In genomic region chr1:178328728-178329127, GRCh38 we compare ENCODE assay signal across 20 cellular contexts.
DNase-seq lines count a peak whose midpoint lies in the region; TF ChIP-seq lines count a peak whose summit lies in the region.
"Had no signal": no experiment of that assay in that cellular context is flagged by ENCODE, and none has a peak within 500 bp of the region (broad histone marks: within the 10 kb centered on the region; RNA-seq: fewer than 3 reads in every experiment).

No MANE protein-coding gene starts in this region.

- no peak overlapping the region for H3K9ac ChIP-seq in endodermal cell (ENCODE audit: extremely low read depth, low read length, poor library complexity, severe bottlenecking)
- H3K9ac ChIP-seq in skeletal muscle tissue (ENCODE audit: low read depth in 1 of 3, low read length in 3 of 3): no peak overlapping the region

- WGBS in endodermal cell (ENCODE audit: insufficient coverage in 1 of 2, insufficient read length in 1 of 2), 2 experiments: 98 to 100% methylated on average over 2 to 3 of the region's 3 CpGs

- H3K4me3 ChIP-seq in endodermal cell (ENCODE audit: low read length) (no peak overlapping the region), skeletal muscle tissue (ENCODE audit: low read length in 3 of 3) (no peak overlapping the region), A673 (ENCODE audit: low read depth, low read length, poor library complexity, severe bottlenecking) (no peak overlapping the region)
- H3K4me3 ChIP-seq: GM12878, SJSA1 had no signal

- H3K9me3 ChIP-seq in endodermal cell (ENCODE audit: control insufficient read depth, low read length): no peaks in the 10 kb centered on the region
- H3K9me3 ChIP-seq in skeletal muscle tissue (ENCODE audit: control insufficient read depth in 3 of 3, low read length in 3 of 3): no peaks in the 10 kb centered on the region
- H3K9me3 ChIP-seq in A673 (ENCODE audit: low read depth, low read length, poor library complexity, severe bottlenecking): no peaks in the 10 kb centered on the region
- H3K9me3 ChIP-seq: SJSA1 had no signal

- H3K4me3 Mint-ChIP-seq in HFFc6 (no peak overlapping the region), endodermal cell (no peak overlapping the region), mesothelial cell of epicardium (no peak overlapping the region)
- H3K4me3 Mint-ChIP-seq: CD4-positive, alpha-beta T cell; IgD-negative memory B cell had no signal

- no TSS peak for BruUV-seq in A673 (replicated peaks; lab: Mats Ljungman, UMichigan)

- H3K27ac Mint-ChIP-seq in HFFc6 (peak overlapping the region; percentile 19), endodermal cell (peak overlapping the region; percentile 38), mesothelial cell of epicardium (peak overlapping the region; percentile 57)
- H3K27ac Mint-ChIP-seq: CD4-positive, alpha-beta T cell; IgD-negative memory B cell had no signal

- no peaks in the 10 kb centered on the region for H3K9me3 Mint-ChIP-seq in HFFc6
- H3K9me3 Mint-ChIP-seq in endodermal cell: no peaks in the 10 kb centered on the region
- H3K9me3 Mint-ChIP-seq in mesothelial cell of epicardium: no peaks in the 10 kb centered on the region
- H3K9me3 Mint-ChIP-seq: CD4-positive, alpha-beta T cell; IgD-negative memory B cell had no signal

- intact Hi-C loops in A673 (cut with micrococcal nuclease; ENCODE audit: unreplicated experiment): no loop called here

- H3K4me1 Mint-ChIP-seq in HFFc6 (ENCODE audit: low read depth): peaks cover 44% of the 10 kb centered on the region
- H3K4me1 Mint-ChIP-seq in endodermal cell: peaks cover 9% of the 10 kb centered on the region
- H3K4me1 Mint-ChIP-seq in mesothelial cell of epicardium: peaks cover 21% of the 10 kb centered on the region

- DNase-seq in HFFc6 (no peak), endodermal cell (no peak), mesothelial cell of epicardium (ENCODE audit: low spot score in 2 of 2, unreplicated experiment in 2 of 2) (no peak), dedifferentiated amniotic fluid mesenchymal stem cell (ENCODE audit: extremely low spot score) (no peak), A673 (ENCODE audit: low spot score) (no peak), CD1c-positive myeloid dendritic cell (ENCODE audit: extremely low spot score) (no peak)
- DNase-seq: CD4-positive, alpha-beta T cell; COR-L47; DMS 273 treated with DMSO at 0.1 percent for 48 hours; DND-41; GOT3; NCI-H1694; NCI-H2081; NCI-H2171 treated with DMSO at 0.1 percent for 48 hours; NCI-H524 treated with DMSO at 0.1 percent for 48 hours; NCI-H82 had no signal

- POLR2A ChIA-PET in A673 (lab: Charles Lee; ENCODE audit: low non-redundant PET): no interaction called here

- TF ChIP-seq CTCF in HFFc6 (IDR thresholded peaks at IDR 0.05) (no peak), endodermal cell (conservative IDR thresholded peaks at IDR 0.05) (no peak), mesothelial cell of epicardium (IDR thresholded peaks at IDR 0.05; ENCODE audit: unreplicated experiment) (no peak), A673 (conservative IDR thresholded peaks at IDR 0.05; ENCODE audit: low read depth, low read length) (no peak)

- H3K4me1 ChIP-seq in endodermal cell (ENCODE audit: control insufficient read depth, insufficient read depth, low read length) (no peaks in the 10 kb centered on the region), skeletal muscle tissue (ENCODE audit: control insufficient read depth in 3 of 3, insufficient read depth in 3 of 3, low read length in 3 of 3) (peaks cover 14 to 23% (median 19%) of the 10 kb centered on the region in 3 donors), A673 (ENCODE audit: insufficient read depth, low read length, poor library complexity, severe bottlenecking) (no peaks in the 10 kb centered on the region)
- H3K4me1 ChIP-seq: SJSA1 had no signal

- H3K27ac ChIP-seq in endodermal cell (ENCODE audit: low read depth, low read length) (no peak overlapping the region), skeletal muscle tissue (ENCODE audit: low read depth, low read length) (peak overlapping the region; percentile 74), A673 (ENCODE audit: low read depth, low read length, poor library complexity, severe bottlenecking) (no peak overlapping the region)
- H3K27ac ChIP-seq: SJSA1 had no signal

- H3K27me3 ChIP-seq in endodermal cell (ENCODE audit: control insufficient read depth, insufficient read depth, low read length, poor library complexity, severe bottlenecking): no peaks in the 10 kb centered on the region
- H3K27me3 ChIP-seq in skeletal muscle tissue (ENCODE audit: control insufficient read depth in 3 of 3, insufficient read depth in 3 of 3, low read length in 3 of 3): no peaks in the 10 kb centered on the region
- H3K27me3 ChIP-seq in A673 (replicated peaks; ENCODE audit: insufficient read depth, low read depth, low read length, poor library complexity): no peaks in the 10 kb centered on the region
- H3K27me3 ChIP-seq: SJSA1 had no signal

- H3K27me3 Mint-ChIP-seq in HFFc6 (ENCODE audit: insufficient read depth): no peaks in the 10 kb centered on the region
- no peaks in the 10 kb centered on the region for H3K27me3 Mint-ChIP-seq in endodermal cell (ENCODE audit: insufficient read depth)
- H3K27me3 Mint-ChIP-seq in mesothelial cell of epicardium (ENCODE audit: low read depth): no peaks in the 10 kb centered on the region

- H3K36me3 ChIP-seq in endodermal cell (ENCODE audit: control insufficient read depth, insufficient read depth, low read length): no peaks in the 10 kb centered on the region
- H3K36me3 ChIP-seq in skeletal muscle tissue (ENCODE audit: control insufficient read depth in 3 of 3, insufficient read depth in 3 of 3, low read length in 3 of 3): no peaks in the 10 kb centered on the region
- H3K36me3 ChIP-seq in A673 (ENCODE audit: insufficient read depth, low read length, poor library complexity, severe bottlenecking): no peaks in the 10 kb centered on the region
- H3K36me3 ChIP-seq: SJSA1 had no signal

- H3K36me3 Mint-ChIP-seq in HFFc6 (ENCODE audit: low read depth) (no peaks in the 10 kb centered on the region), endodermal cell (ENCODE audit: low read depth) (no peaks in the 10 kb centered on the region), mesothelial cell of epicardium (peaks cover 5% of the 10 kb centered on the region)
- H3K36me3 Mint-ChIP-seq: IgD-negative memory B cell had no signal

- CTCF ChIA-PET in A673 (lab: Charles Lee): no interaction called here
